ENCODE assay signal across 12 cellular contexts in genomic region chr3:141114816-141115458, GRCh38.
DNase-seq lines count a peak whose midpoint lies in the region; ATAC-seq and TF ChIP-seq lines count a peak whose summit lies in the region.
"Had no signal": no experiment of that assay in that cellular context is flagged by ENCODE, and none has a peak within 500 bp of the region (broad histone marks: within the 10 kb centered on the region; RNA-seq: fewer than 3 reads in every experiment).

No MANE protein-coding gene starts in this region.

- H3K4me3 ChIP-seq in AG04450 (ENCODE audit: low read depth, low read length), result no peak overlapping the region
- H3K4me3 ChIP-seq: SJSA1 had no signal

- no peak for ATAC-seq in GM18861 (IDR thresholded peaks at IDR 0.05; ENCODE audit: unreplicated experiment)
- ATAC-seq in natural killer cell, result no peak

- H3K9me3 Mint-ChIP-seq in natural killer cell, result no peaks in the 10 kb centered on the region

- POLR2A ChIA-PET in AG04450 (lab: Yijun Ruan, JAX), result no interaction called here

- CTCF ChIA-PET in AG04450 (lab: Charles Lee), result interaction anchor here (1.0 to 3.5 kb wide), 5 partner anchors 9 to 217 kb away, joined by 3 to 18 read pairs (median 4); no protein-coding TSS in a partner anchor

- no peaks in the 10 kb centered on the region for H3K9me3 ChIP-seq in AG04450 (ENCODE audit: control insufficient read depth, insufficient read depth, low read length)
- H3K9me3 ChIP-seq: SJSA1 had no signal

- peaks cover 6 to 16% of the 10 kb centered on the region in 2 donors for H3K27me3 Mint-ChIP-seq in natural killer cell (ENCODE audit: low read depth in 2 of 2)

- no peaks in the 10 kb centered on the region for H3K36me3 Mint-ChIP-seq in natural killer cell
- H3K36me3 Mint-ChIP-seq: CD8-positive, alpha-beta memory T cell had no signal

- H3K27ac Mint-ChIP-seq in natural killer cell, result no peak overlapping the region
- H3K27ac Mint-ChIP-seq: CD8-positive, alpha-beta memory T cell had no signal

- no peak overlapping the region for H3K27ac ChIP-seq in AG04450 (ENCODE audit: low read depth, low read length)
- H3K27ac ChIP-seq: SJSA1 had no signal

- DNase-seq in AG04450 (ENCODE audit: low read depth, low spot score) (no peak), HuH-7 (ENCODE audit: low spot score) (peak; percentile 36), cerebellum (ENCODE audit: low spot score) (peak; percentile 53), mesenteric fat pad (ENCODE audit: low spot score) (peak; percentile 79), T-helper 9 cell (no peak), NCI-H2107 treated with DMSO at 0.1 percent for 48 hours (lab: John Stamatoyannopoulos, UW; ENCODE audit: unreplicated experiment) (no peak), natural killer cell (no peak)
- DNase-seq: activated gamma-delta T cell; CD8-positive, alpha-beta memory T cell; small intestine had no signal

- H3K27me3 ChIP-seq in AG04450 (ENCODE audit: control insufficient read depth, insufficient read depth, low read length), result no peaks in the 10 kb centered on the region
- H3K27me3 ChIP-seq: SJSA1 had no signal

- no peaks in the 10 kb centered on the region for H3K4me1 Mint-ChIP-seq in natural killer cell
- H3K4me1 Mint-ChIP-seq: CD8-positive, alpha-beta memory T cell had no signal

- intact Hi-C loops in natural killer cell (cut with micrococcal nuclease), result no loop called here

- no peak overlapping the region for H3K4me3 Mint-ChIP-seq in natural killer cell
- H3K4me3 Mint-ChIP-seq: CD8-positive, alpha-beta memory T cell had no signal

- peak; percentile 30 for TF ChIP-seq CTCF in AG04450 (IDR thresholded peaks at IDR 0.05; ENCODE audit: low read depth, low read length)
- TF ChIP-seq CTCF in natural killer cell (IDR thresholded peaks at IDR 0.05), result no peak

Comparison
In these comparisons a context has a peak if more than half of its experiments do, and no peak if none do; other contexts are left out.
1. DNase-seq: peak in HuH-7 (single experiment), cerebellum (single experiment) and mesenteric fat pad (single experiment); none in AG04450 (single experiment), T-helper 9 cell (single experiment), NCI-H2107 treated with DMSO at 0.1 percent for 48 hours (single experiment) and natural killer cell (single experiment).